Comparison of ENCODE assay signal across 1 cellular context in genomic region chr3:141812586-141812985, GRCh38.
TF ChIP-seq lines count a peak whose summit lies in the region.

No MANE protein-coding gene starts in this region.

TF ChIP-seq in GM23338, 12 proteins besides CTCF, POLR2A, EP300 and RAD21 (continued from another document):
- TF ChIP-seq ZNF462 (CRISPR knock-in tag; IDR thresholded peaks at IDR 0.05) (no peak), ETS1 (IDR thresholded peaks at IDR 0.05) (no peak), EZH2phosphoT487 (IDR thresholded peaks at IDR 0.05; ENCODE audit: unreplicated experiment) (no peak), STAT1 (IDR thresholded peaks at IDR 0.05; ENCODE audit: unreplicated experiment) (no peak)
